18 cellular contexts compared by ENCODE assay signal in the genomic region with DNA sequence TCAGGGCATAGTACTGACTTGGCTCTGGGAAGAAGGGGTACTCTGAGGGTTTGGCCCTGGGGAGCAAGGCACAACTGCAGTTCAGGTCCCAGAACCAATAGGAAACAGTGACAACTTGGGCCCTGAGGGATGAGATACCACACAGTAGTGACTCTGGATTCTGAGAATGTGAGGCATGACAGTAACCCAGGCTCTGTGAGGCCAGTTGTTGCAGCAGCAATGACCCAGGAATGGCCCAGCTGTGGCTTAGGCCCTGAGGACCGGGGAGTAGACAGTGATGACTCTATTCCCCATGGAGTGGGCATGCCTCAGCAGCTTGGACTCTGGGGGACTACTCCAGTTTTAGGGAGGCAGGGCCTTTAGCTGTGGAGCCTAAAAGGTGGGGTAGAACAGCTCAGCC. TPM values are rescaled to one million over a fixed set of nuclear protein-coding genes. Genes with fewer than 3 reads are reported as not detected.
DNase-seq lines count a peak whose midpoint lies in the region; ATAC-seq and TF ChIP-seq lines count a peak whose summit lies in the region.
"Had no signal": no experiment of that assay in that cellular context is flagged by ENCODE, and none has a peak within 500 bp of the region (broad histone marks: within the 10 kb centered on the region; RNA-seq: fewer than 3 reads in every experiment).

No MANE protein-coding gene starts in this region.

- no peaks in the 10 kb centered on the region for H3K36me3 ChIP-seq in GM23248 (ENCODE audit: low read depth)
- no peaks in the 10 kb centered on the region for H3K36me3 ChIP-seq in osteoblast (ENCODE audit: insufficient read depth, low read length)
- H3K36me3 ChIP-seq in adrenal gland (replicated peaks in 1 of 2), result no peaks in the 10 kb centered on the region

- ATAC-seq in natural killer cell, result no peak
- ATAC-seq: GM12878, GM23338, HCT116 had no signal

- H3K36me3 Mint-ChIP-seq in natural killer cell, result peaks cover 9% of the 10 kb centered on the region
- H3K36me3 Mint-ChIP-seq: CD4-positive, alpha-beta memory T cell had no signal

- H3K79me2 ChIP-seq in GM23248 (ENCODE audit: insufficient read depth), result no peaks in the 10 kb centered on the region
- no peaks in the 10 kb centered on the region for H3K79me2 ChIP-seq in osteoblast (ENCODE audit: insufficient read depth, low read length)

- no peak overlapping the region for H3K4me3 Mint-ChIP-seq in natural killer cell
- H3K4me3 Mint-ChIP-seq: CD4-positive, alpha-beta memory T cell; GM23338; H9 had no signal

- H3K4me1 Mint-ChIP-seq in natural killer cell, result no peaks in the 10 kb centered on the region
- H3K4me1 Mint-ChIP-seq: CD4-positive, alpha-beta memory T cell had no signal

- no peak overlapping the region for H3K9ac ChIP-seq in GM23248

- H2AFZ ChIP-seq in GM23248 (no peak overlapping the region), osteoblast (ENCODE audit: low read length) (no peak overlapping the region)
- H2AFZ ChIP-seq: GM23338 had no signal

- in situ Hi-C loops in GM23248 (cut with MboI), result no loop called here

- H3K4me3 ChIP-seq in GM23248 (no peak overlapping the region), osteoblast (ENCODE audit: insufficient read depth, low read length) (no peak overlapping the region), adrenal gland (no peak overlapping the region)
- H3K4me3 ChIP-seq: GM12878, GM23338 had no signal

- H3K27ac ChIP-seq in GM23248 (no peak overlapping the region), osteoblast (ENCODE audit: low read depth, low read length) (no peak overlapping the region), adrenal gland (no peak overlapping the region)
- H3K27ac ChIP-seq: 22Rv1 had no signal

- no peaks in the 10 kb centered on the region for H3F3A ChIP-seq in GM23248 (ENCODE audit: insufficient read depth)

- no peaks in the 10 kb centered on the region for H3K9me3 ChIP-seq in GM23248 (ENCODE audit: low read depth)
- H3K9me3 ChIP-seq in osteoblast (ENCODE audit: low read depth, low read length), result peaks cover 4% of the 10 kb centered on the region
- H3K9me3 ChIP-seq in adrenal gland (replicated peaks in 1 of 3), result no peaks in the 10 kb centered on the region

- WGBS in GM23248 (ENCODE audit: low coverage in 1 of 2, low lambda C conversion rate in 2 of 2, missing lambda C conversion rate in 2 of 2), 2 experiments, result 36 to 57% methylated on average over 1 of the region's 1 CpG
- WGBS in adrenal gland, 4 donors, result 77 to 89% (median 80%) methylated on average over 1 of the region's 1 CpG; no CpG with 5 or more reads in 1 of the 4 donors

- peaks cover 8 to 14% of the 10 kb centered on the region in 2 donors for H3K27me3 Mint-ChIP-seq in natural killer cell (ENCODE audit: low read depth in 2 of 2)

- no peak for TF ChIP-seq POLR2A in adrenal gland (IDR thresholded peaks at IDR 0.05)

- DNase-seq in AG08395 (ENCODE audit: low spot score), result peak; percentile 20
- peak; percentile 3 for DNase-seq in GM23248
- peak; percentile 69 for DNase-seq in osteoblast (ENCODE audit: insufficient read length, low spot score, missing footprints)
- no peak for DNase-seq in natural killer cell
- no peak for DNase-seq in adrenal gland
- DNase-seq in effector CD8-positive, alpha-beta T cell (lab: John Stamatoyannopoulos, UW), result no peak
- DNase-seq: C1 segment of cervical spinal cord; Calu3; CD4-positive, alpha-beta memory T cell; COR-L47; DMS53; DMS79 treated with DMSO at 0.1 percent for 48 hours; GDM1; H9 had no signal

- intact Hi-C loops in natural killer cell (cut with micrococcal nuclease) (no loop called here), adrenal gland (cut with DNase I) (no loop called here)

- H4K20me1 ChIP-seq in GM23248 (ENCODE audit: insufficient read depth), result no peaks in the 10 kb centered on the region
- H4K20me1 ChIP-seq in osteoblast (ENCODE audit: insufficient read depth, low read length), result no peaks in the 10 kb centered on the region

- H3K9me2 ChIP-seq in GM23248 (ENCODE audit: insufficient read depth), result no peaks in the 10 kb centered on the region

- H3K9me3 Mint-ChIP-seq in natural killer cell, result peaks cover 3 to 7% of the 10 kb centered on the region in 2 donors

- H3K27me3 ChIP-seq in GM23248 (replicated peaks; ENCODE audit: insufficient read depth) (no peaks in the 10 kb centered on the region), osteoblast (ENCODE audit: insufficient read depth, low read length) (no peaks in the 10 kb centered on the region), adrenal gland (no peaks in the 10 kb centered on the region)

- no peak overlapping the region for H3K27ac Mint-ChIP-seq in natural killer cell
- H3K27ac Mint-ChIP-seq: CD4-positive, alpha-beta memory T cell; GM23338; H9 had no signal

- no peaks in the 10 kb centered on the region for H3K4me1 ChIP-seq in GM23248 (ENCODE audit: insufficient read depth)
- no peaks in the 10 kb centered on the region for H3K4me1 ChIP-seq in osteoblast (ENCODE audit: insufficient read depth, low read length)
- H3K4me1 ChIP-seq in adrenal gland (replicated peaks in 1 of 2), result no peaks in the 10 kb centered on the region

- H3K4me2 ChIP-seq in GM23248 (ENCODE audit: unreplicated experiment), result no peak overlapping the region
- no peak overlapping the region for H3K4me2 ChIP-seq in osteoblast (ENCODE audit: insufficient read depth, low read length)
- H3K4me2 ChIP-seq: GM23338 had no signal

- TF ChIP-seq CTCF in osteoblast (IDR thresholded peaks at IDR 0.05; ENCODE audit: extremely low read depth, low read depth, low read length) (no peak), natural killer cell (IDR thresholded peaks at IDR 0.05) (no peak), adrenal gland (IDR thresholded peaks at IDR 0.05) (no peak)

RNA-seq across cellular contexts. Expression of gene NFIL3, which starts 21.5 kb away (rescaled TPM):
- total RNA-seq in GM23248 (2014; rRNA removed; shearing (Covaris generic)), result 10.6 and 11.3 TPM in 2 replicates
- polyA plus RNA-seq in GM23248 (2016; fragmentation: Nextera tagmentation; extraction: Ambion mirVana) (5.1 and 5.4 TPM in 2 replicates), adrenal gland (10 to 100 TPM; 10.7 to 34.4 (median 34.1) TPM)
- total RNA-seq in osteoblast (26.1 and 28.3 TPM in 2 replicates), natural killer cell (10 to 100 TPM; 94.6 to 98.0 (median 97.0) TPM), adrenal gland (10 to 100 TPM; 14.6 to 74.5 (median 27.3) TPM)

Comparison
In these comparisons a context has a peak if more than half of its experiments do, and no peak if none do; other contexts are left out.
1. DNase-seq: peak in AG08395 (single experiment), GM23248 (single experiment) and osteoblast (single experiment); none in natural killer cell (single experiment), adrenal gland (0 of 7) and effector CD8-positive, alpha-beta T cell (single experiment).